Comparison of ENCODE assay signal across 25 cellular contexts in genomic region chr11:129702410-129703390, GRCh38.
DNase-seq lines count a peak whose midpoint lies in the region; ATAC-seq and TF ChIP-seq lines count a peak whose summit lies in the region.
"Had no signal": no experiment of that assay in that cellular context is flagged by ENCODE, and none has a peak within 500 bp of the region (broad histone marks: within the 10 kb centered on the region; RNA-seq: fewer than 3 reads in every experiment).

No MANE protein-coding gene starts in this region.

- H3K27me3 ChIP-seq in RWPE2 (ENCODE audit: insufficient read depth, poor library complexity, severe bottlenecking) (no peaks in the 10 kb centered on the region), foreskin keratinocyte (no peaks in the 10 kb centered on the region)

- H3K27ac Mint-ChIP-seq in osteocyte (ENCODE audit: unreplicated experiment) = no peak overlapping the region
- H3K27ac Mint-ChIP-seq in nephron progenitor cell = no peak overlapping the region
- H3K27ac Mint-ChIP-seq: activated CD4-positive, alpha-beta T cell treated with anti-CD3 and anti-CD28 coated beads, Interleukin-2, amount 10 ng/mL, durations not matched to agents 7 days and 5 days; activated naive CD8-positive, alpha-beta T cell treated with anti-CD3 and anti-CD28 coated beads for 36 hours; activated T-cell treated with anti-CD3 and anti-CD28 coated beads, Interleukin-2, amount 50 U/mL, for 24 hours; B cell; CD8-positive, alpha-beta T cell; natural killer cell; T-cell had no signal

- H3K4me1 ChIP-seq in RWPE2 (ENCODE audit: insufficient read depth, poor library complexity, severe bottlenecking) (peaks cover 24% of the 10 kb centered on the region), foreskin keratinocyte (peaks cover 19% of the 10 kb centered on the region)

- in situ Hi-C loops in GM13976 (cut with MboI; ENCODE audit: low sequenced_read_pairs, unreplicated experiment) = no loop called here

- H3K27ac ChIP-seq in RWPE2 (ENCODE audit: poor library complexity, severe bottlenecking) (peak overlapping the region; percentile 72), foreskin keratinocyte (no peak overlapping the region)
- H3K27ac ChIP-seq: cardiac muscle cell, coronary artery had no signal

- no peak overlapping the region for H3K4me3 ChIP-seq in RWPE2 (ENCODE audit: severe bottlenecking)
- H3K4me3 ChIP-seq: cardiac muscle cell, coronary artery, lung, mucosa of descending colon had no signal

- no peaks in the 10 kb centered on the region for H3K4me1 Mint-ChIP-seq in osteocyte (ENCODE audit: unreplicated experiment)
- no peaks in the 10 kb centered on the region for H3K4me1 Mint-ChIP-seq in nephron progenitor cell
- H3K4me1 Mint-ChIP-seq: activated CD4-positive, alpha-beta T cell treated with anti-CD3 and anti-CD28 coated beads, Interleukin-2, amount 10 ng/mL, durations not matched to agents 7 days and 5 days; activated naive CD8-positive, alpha-beta T cell treated with anti-CD3 and anti-CD28 coated beads for 36 hours; B cell; natural killer cell; T-cell had no signal

- peak; percentile 85 for ATAC-seq in RWPE2 (ENCODE audit: low read depth)
- ATAC-seq in foreskin keratinocyte = peak; percentile 49
- ATAC-seq in HG02642 (IDR thresholded peaks at IDR 0.05; ENCODE audit: poor library complexity, unreplicated experiment) = no peak
- ATAC-seq: CD8-positive, alpha-beta T cell; mucosa of descending colon; natural killer cell; T-cell had no signal

- TF ChIP-seq CTCF in GM13976 (IDR thresholded peaks at IDR 0.05; ENCODE audit: borderline replicate concordance, control extremely low read depth, extremely low read depth, insufficient read depth, missing control alignments) (no peak), RWPE2 (IDR thresholded peaks at IDR 0.05; ENCODE audit: poor library complexity, severe bottlenecking) (no peak), foreskin keratinocyte (conservative IDR thresholded peaks at IDR 0.05) (no peak), osteocyte (IDR thresholded peaks at IDR 0.05) (no peak), nephron progenitor cell (IDR thresholded peaks at IDR 0.05) (no peak)

- H3K36me3 Mint-ChIP-seq in osteocyte (ENCODE audit: unreplicated experiment) (no peaks in the 10 kb centered on the region), nephron progenitor cell (ENCODE audit: low read depth) (no peaks in the 10 kb centered on the region)
- H3K36me3 Mint-ChIP-seq: activated naive CD8-positive, alpha-beta T cell treated with anti-CD3 and anti-CD28 coated beads for 36 hours; CD8-positive, alpha-beta T cell; natural killer cell; T-cell had no signal

- H3K9me3 ChIP-seq in RWPE2 (ENCODE audit: severe bottlenecking) = no peaks in the 10 kb centered on the region
- H3K9me3 ChIP-seq: mucosa of descending colon had no signal

- DNase-seq in GM13976 (ENCODE audit: low spot score) = peak; percentile 1
- DNase-seq in RWPE2 (ENCODE audit: low spot score) = no peak
- peak; percentile 38 to 82 for DNase-seq in foreskin keratinocyte
- DNase-seq in osteocyte (ENCODE audit: extremely low spot score, unreplicated experiment) = peak; percentile 56
- no peak for DNase-seq in RPMI8226
- DNase-seq in nephron progenitor cell = no peak
- DNase-seq: activated CD4-positive, alpha-beta T cell treated with anti-CD3 and anti-CD28 coated beads, Interleukin-2, amount 10 ng/mL, durations not matched to agents 7 days and 5 days; activated effector memory CD4-positive, alpha-beta T cell treated with anti-CD3 and anti-CD28 coated beads, Interleukin-2, amount 50 U/mL, for 16 hours; activated naive CD8-positive, alpha-beta T cell treated with anti-CD3 and anti-CD28 coated beads for 36 hours; activated T-cell treated with anti-CD3 and anti-CD28 coated beads, Interleukin-2, amount 50 U/mL, for 24 hours; aorta; CD8-positive, alpha-beta T cell; effector memory CD4-positive, alpha-beta T cell; HCEC 1CT; kidney glomerular epithelial cell; mucosa of descending colon; natural killer cell; NCI-H2107; stimulated activated naive CD4-positive, alpha-beta T cell treated with Interleukin-2 at 50 U/mL for 16 hours; T-cell had no signal

- no peaks in the 10 kb centered on the region for H3K9me3 Mint-ChIP-seq in osteocyte (ENCODE audit: unreplicated experiment)
- no peaks in the 10 kb centered on the region for H3K9me3 Mint-ChIP-seq in nephron progenitor cell
- H3K9me3 Mint-ChIP-seq: activated CD4-positive, alpha-beta T cell treated with anti-CD3 and anti-CD28 coated beads, Interleukin-2, amount 10 ng/mL, durations not matched to agents 7 days and 5 days; activated naive CD8-positive, alpha-beta T cell treated with anti-CD3 and anti-CD28 coated beads for 36 hours; activated T-cell treated with anti-CD3 and anti-CD28 coated beads, Interleukin-2, amount 50 U/mL, for 24 hours; CD8-positive, alpha-beta T cell; natural killer cell; T-cell had no signal

- H3K27me3 Mint-ChIP-seq in osteocyte (ENCODE audit: unreplicated experiment) = peaks cover 24% of the 10 kb centered on the region
- peaks cover 27% of the 10 kb centered on the region for H3K27me3 Mint-ChIP-seq in nephron progenitor cell (ENCODE audit: low read depth, poor library complexity)

- H3K4me3 Mint-ChIP-seq in osteocyte (ENCODE audit: unreplicated experiment) (no peak overlapping the region), nephron progenitor cell (no peak overlapping the region)
- H3K4me3 Mint-ChIP-seq: activated CD4-positive, alpha-beta T cell treated with anti-CD3 and anti-CD28 coated beads, Interleukin-2, amount 10 ng/mL, durations not matched to agents 7 days and 5 days; activated naive CD8-positive, alpha-beta T cell treated with anti-CD3 and anti-CD28 coated beads for 36 hours; activated T-cell treated with anti-CD3 and anti-CD28 coated beads, Interleukin-2, amount 50 U/mL, for 24 hours; B cell; CD8-positive, alpha-beta T cell; natural killer cell; T-cell had no signal

- H3K36me3 ChIP-seq in RWPE2 (ENCODE audit: low read depth) = no peaks in the 10 kb centered on the region
- H3K36me3 ChIP-seq: cardiac muscle cell had no signal

Comparison
In these comparisons a context has a peak if more than half of its experiments do, and no peak if none do; other contexts are left out.
1. DNase-seq: peak in GM13976 (single experiment), foreskin keratinocyte (2 of 2) and osteocyte (single experiment); none in RWPE2 (single experiment), RPMI8226 (single experiment) and nephron progenitor cell (single experiment).